Comparison of ENCODE assay signal across 9 cellular contexts in genomic region chr9:12776775-12777055, GRCh38. TPM values are rescaled to one million over a fixed set of nuclear protein-coding genes. Genes with fewer than 3 reads are reported as not detected.
DNase-seq lines count a peak whose midpoint lies in the region; ATAC-seq, FAIRE-seq and TF ChIP-seq lines count a peak whose summit lies in the region.
"Had no signal": no experiment of that assay in that cellular context is flagged by ENCODE, and none has a peak within 500 bp of the region (broad histone marks: within the 10 kb centered on the region; RNA-seq: fewer than 3 reads in every experiment).

No MANE protein-coding gene starts in this region.

- no peaks in the 10 kb centered on the region for H4K20me1 ChIP-seq in KMS-11 (ENCODE audit: insufficient read depth)

- peaks cover 37% of the 10 kb centered on the region for H3K4me1 ChIP-seq in KMS-11 (ENCODE audit: low read depth, poor library complexity, severe bottlenecking)
- no peaks in the 10 kb centered on the region for H3K4me1 ChIP-seq in left lung
- peaks cover 26% of the 10 kb centered on the region for H3K4me1 ChIP-seq in suprapubic skin

- H3K27ac ChIP-seq in KMS-11 (peak overlapping the region; percentile 96), left lung (peak overlapping the region; percentile 64 to 95), suprapubic skin (peak overlapping the region; percentile 93)

- H2AFZ ChIP-seq in KMS-11 (ENCODE audit: low read depth) = peak overlapping the region; percentile 83; the same call in 1 of the 2 replicates

- POLR2A ChIA-PET in HEK293T (lab: Yijun Ruan, JAX) = interaction anchor here (0.9 to 2.2 kb wide), 6 partner anchors 33 to 55 kb away, joined by 3 to 12 read pairs (median 6); no protein-coding TSS in a partner anchor

- H3K36me3 ChIP-seq in KMS-11 (ENCODE audit: insufficient read depth) (no peaks in the 10 kb centered on the region), bronchial epithelial cell (ENCODE audit: control insufficient read depth, insufficient read depth, low read length) (peaks cover 1% of the 10 kb centered on the region), left lung (no peaks in the 10 kb centered on the region), suprapubic skin (no peaks in the 10 kb centered on the region)

- H3K9me3 ChIP-seq in left lung (no peaks in the 10 kb centered on the region), suprapubic skin (no peaks in the 10 kb centered on the region)

- peak overlapping the region; percentile 68 for H3K4me2 ChIP-seq in KMS-11

- H3K27me3 ChIP-seq in KMS-11 (ENCODE audit: insufficient read depth, low read depth) (no peaks in the 10 kb centered on the region), bronchial epithelial cell (ENCODE audit: control insufficient read depth, insufficient read depth, low read length) (no peaks in the 10 kb centered on the region), left lung (peaks cover 4 to 36% of the 10 kb centered on the region in 2 donors), suprapubic skin (no peaks in the 10 kb centered on the region)

- H3K9ac ChIP-seq in KMS-11 = peak overlapping the region; percentile 90

- DNase-seq in bronchial epithelial cell (ENCODE audit: low read depth) (no peak), left lung (no peak), suprapubic skin (ENCODE audit: low spot score in 2 of 2) (no peak), T1000 (lab: John Stamatoyannopoulos, UW) (no peak), HEK293T (ENCODE audit: extremely low spot score) (no peak)
- DNase-seq in activated naive CD4-positive, alpha-beta T cell (lab: John Stamatoyannopoulos, UW) = no peak

- H3K79me2 ChIP-seq in KMS-11 (ENCODE audit: insufficient read depth, low read depth) = peaks cover 6% of the 10 kb centered on the region; the same call in 1 of the 2 replicates

- WGBS in suprapubic skin = 15% methylated on average over 3 of the region's 3 CpGs

- TF ChIP-seq CTCF in KMS-11 (conservative IDR thresholded peaks at IDR 0.05; ENCODE audit: low read depth, low read length) = no peak
- TF ChIP-seq CTCF in bronchial epithelial cell (IDR thresholded peaks at IDR 0.05; ENCODE audit: insufficient read depth, low read length, severe bottlenecking) = no peak
- no peak for TF ChIP-seq CTCF in left lung (IDR thresholded peaks at IDR 0.05)
- TF ChIP-seq CTCF in suprapubic skin (IDR thresholded peaks at IDR 0.05) = no peak

- H3K4me3 ChIP-seq in KMS-11 (IDR thresholded peaks at IDR 0.05; ENCODE audit: insufficient read depth, low read depth, low read length) = no peak overlapping the region
- peak overlapping the region; percentile 93 for H3K4me3 ChIP-seq in bronchial epithelial cell (ENCODE audit: low read depth, low read length)
- peak overlapping the region; percentile 54 to 57 for H3K4me3 ChIP-seq in left lung
- H3K4me3 ChIP-seq in suprapubic skin = peak overlapping the region; percentile 69

- ATAC-seq in left lung (no peak), HG02763 (IDR thresholded peaks at IDR 0.05; ENCODE audit: unreplicated experiment) (no peak)

- no peak for TF ChIP-seq EP300 in suprapubic skin (IDR thresholded peaks at IDR 0.05)

- FAIRE-seq in bronchial epithelial cell (lab: Jason Lieb, UNC) = no peak
- FAIRE-seq: GM18507 had no signal

- CTCF ChIA-PET in HEK293T (lab: Yijun Ruan, JAX) = interaction anchor here (0.9 to 1.9 kb wide), 5 partner anchors 8 to 74 kb away, joined by 3 to 7 read pairs (median 3); no protein-coding TSS in a partner anchor

- TF ChIP-seq POLR2A in suprapubic skin (IDR thresholded peaks at IDR 0.05) = no peak

- intact Hi-C loops in left lung (cut with DNase I) = no loop called here

TF ChIP-seq in HEK293T, 16 proteins besides CTCF, POLR2A, EP300 and RAD21:
- TF ChIP-seq CTBP1 (IDR thresholded peaks at IDR 0.05; ENCODE audit: borderline replicate concordance) = no peak
- no peak for TF ChIP-seq NFRKB (IDR thresholded peaks at IDR 0.05)
TF ChIP-seq in HEK293T: peak in this region for 0.

RNA-seq across cellular contexts. Expression of gene LURAP1L, which starts 1.9 kb away (rescaled TPM):
- 43.7 and 56.5 TPM in 2 replicates for total RNA-seq in bronchial epithelial cell
- 10 to 100 TPM; 37.7 to 37.8 TPM for total RNA-seq in left lung
- total RNA-seq in suprapubic skin = 10 to 100 TPM in 3 of 4 donors, 1 to 10 TPM in 1; 9.6 to 26.0 (median 12.6) TPM
